In the genomic region with DNA sequence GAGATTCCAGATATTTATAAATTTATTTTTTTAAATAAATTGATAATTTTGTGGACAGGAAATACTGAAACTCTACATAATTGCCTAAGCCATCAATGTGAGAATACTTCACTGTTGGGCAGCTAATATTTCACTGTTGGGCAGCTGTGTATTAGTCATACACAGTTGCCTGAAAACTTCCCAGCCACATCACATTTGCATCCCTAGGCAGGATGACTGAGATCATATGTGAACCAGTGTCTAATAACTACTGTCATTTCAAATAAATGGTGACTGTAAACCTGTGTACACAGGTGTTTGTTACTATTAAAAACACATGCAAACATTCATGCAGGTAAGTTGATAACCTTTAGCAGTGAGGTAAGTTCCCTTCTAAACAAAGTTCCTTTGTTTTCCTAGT, we compare ENCODE assay signal across 9 cellular contexts. TPM values are rescaled to one million over a fixed set of nuclear protein-coding genes. Genes with fewer than 3 reads are reported as not detected.
DNase-seq lines count a peak whose midpoint lies in the region; ATAC-seq and TF ChIP-seq lines count a peak whose summit lies in the region.
"Had no signal": no experiment of that assay in that cellular context is flagged by ENCODE, and none has a peak within 500 bp of the region (broad histone marks: within the 10 kb centered on the region; RNA-seq: fewer than 3 reads in every experiment).

No MANE protein-coding gene starts in this region.

- no peak overlapping the region for H2BK5ac ChIP-seq in IMR-90 (ENCODE audit: low read depth, low read length, poor library complexity, severe bottlenecking)

- no peak overlapping the region for H2AFZ ChIP-seq in HCT116 (ENCODE audit: low read depth, low read length, poor library complexity, severe bottlenecking)
- no peak overlapping the region for H2AFZ ChIP-seq in IMR-90 (replicated peaks; ENCODE audit: low read length, poor library complexity)

- no peaks in the 10 kb centered on the region for H3K79me2 ChIP-seq in HCT116 (ENCODE audit: insufficient read depth, low read length)

- intact Hi-C loops in HCT116 (cut with micrococcal nuclease), result no loop called here
- intact Hi-C loops in IMR-90 (cut with micrococcal nuclease), result no loop called here
- intact Hi-C loops in left colon (cut with DNase I, micrococcal nuclease), result no loop called here

- H3K4me1 ChIP-seq in HCT116 (ENCODE audit: control insufficient read depth in 1 of 2, insufficient read depth in 2 of 2, low read length in 2 of 2), result peaks cover 3 to 13% of the 10 kb centered on the region in 2 experiments; a peak in 1 of 4 replicates
- no peaks in the 10 kb centered on the region for H3K4me1 ChIP-seq in IMR-90 (ENCODE audit: control insufficient read depth, insufficient read depth, low read length)

- in situ Hi-C loops in IMR-90 (cut with MboI; ENCODE audit: low sequenced_read_pairs), result no loop called here

- TF ChIP-seq CTCF in HCT116 (IDR thresholded peaks at IDR 0.05 in 2 of 3, conservative IDR thresholded peaks at IDR 0.05 in 1 of 3; ENCODE audit: borderline replicate concordance in 1 of 3, insufficient read depth in 1 of 3, low read depth in 2 of 3, low read length in 2 of 3) (no peak), IMR-90 (conservative IDR thresholded peaks at IDR 0.05; ENCODE audit: low read depth, low read length) (no peak), fibroblast of mammary gland (conservative IDR thresholded peaks at IDR 0.05; ENCODE audit: control insufficient read depth, insufficient read depth, low read depth, low read length) (no peak)

- no peak overlapping the region for H3K56ac ChIP-seq in IMR-90 (ENCODE audit: extremely low read depth, insufficient read depth, low read length)

- CTCF ChIA-PET in HCT116 (lab: Charles Lee) (no interaction called here), IMR-90 (lab: Yijun Ruan, JAX) (interaction anchor here (0.6 to 1.2 kb wide), 2 partner anchors 16 to 177 kb away, joined by 3 to 6 read pairs; no protein-coding TSS in a partner anchor)

- H2AK9ac ChIP-seq in IMR-90 (replicated peaks; ENCODE audit: low read depth, low read length, poor library complexity), result no peak overlapping the region

- TF ChIP-seq RAD21 in HCT116 (IDR thresholded peaks at IDR 0.05; ENCODE audit: low read depth) (no peak), IMR-90 (IDR thresholded peaks at IDR 0.05; ENCODE audit: low read length) (no peak)

- no peak overlapping the region for H3K23ac ChIP-seq in IMR-90 (ENCODE audit: low read depth, low read length)

- no peak overlapping the region for H3K9ac ChIP-seq in HCT116 (ENCODE audit: low read length)
- no peak overlapping the region for H3K9ac ChIP-seq in IMR-90 (ENCODE audit: low read depth, low read length)

- no peak overlapping the region for H3K4me2 ChIP-seq in HCT116 (ENCODE audit: low read length)
- H3K4me2 ChIP-seq in IMR-90 (ENCODE audit: low read depth, low read length), result no peak overlapping the region

- H2AK5ac ChIP-seq in IMR-90 (ENCODE audit: low read depth, low read length), result no peak overlapping the region

- TF ChIP-seq POLR2A in HCT116 (IDR thresholded peaks at IDR 0.05; ENCODE audit: borderline replicate concordance, extremely low read depth, insufficient read depth, insufficient read length) (no peak), IMR-90 (IDR thresholded peaks at IDR 0.05; ENCODE audit: low read depth, low read length) (no peak)

- no peaks in the 10 kb centered on the region; a peak in 1 of 4 replicates for H3K36me3 ChIP-seq in HCT116 (ENCODE audit: control insufficient read depth in 1 of 2, insufficient read depth in 2 of 2, low read length in 2 of 2)
- H3K36me3 ChIP-seq in IMR-90 (ENCODE audit: control insufficient read depth, insufficient read depth, low read length), result peaks cover 2% of the 10 kb centered on the region; the same call in 1 of the 2 replicates

- H4K20me1 ChIP-seq in HCT116 (ENCODE audit: insufficient read depth) (no peaks in the 10 kb centered on the region), IMR-90 (ENCODE audit: insufficient read depth, low read length) (no peaks in the 10 kb centered on the region)

- H3K27ac ChIP-seq in HCT116 (ENCODE audit: low read depth, low read length) (no peak overlapping the region), IMR-90 (ENCODE audit: insufficient read depth, low read length) (no peak overlapping the region)

- BruUV-seq in HCT116 (replicated peaks; lab: Mats Ljungman, UMichigan) (no TSS peak), IMR-90 (replicated peaks; lab: Mats Ljungman, UMichigan) (no TSS peak)

- H2BK120ac ChIP-seq in IMR-90 (ENCODE audit: low read depth, low read length), result no peak overlapping the region

- no peak overlapping the region for H2BK15ac ChIP-seq in IMR-90 (ENCODE audit: low read depth, low read length)

- no peak overlapping the region for H3K4me3 ChIP-seq in HCT116 (replicated peaks in 1 of 2; ENCODE audit: low read depth in 1 of 2, low read length in 2 of 2)
- H3K4me3 ChIP-seq in IMR-90 (ENCODE audit: insufficient read depth, low read depth, low read length), result no peak overlapping the region
- no peak overlapping the region for H3K4me3 ChIP-seq in fibroblast of mammary gland (ENCODE audit: control insufficient read depth, low read depth, low read length)
- H3K4me3 ChIP-seq: mucosa of descending colon had no signal

- H3K9me2 ChIP-seq in HCT116 (ENCODE audit: insufficient read depth), result no peaks in the 10 kb centered on the region

- RAD21 ChIA-PET in HCT116 (lab: Charles Lee; ENCODE audit: low non-redundant PET in 1 of 2, low total read pairs in 2 of 2, uncharacterized antibody in 2 of 2, unreplicated experiment in 2 of 2), result no interaction called here

- no peak overlapping the region for H4K8ac ChIP-seq in IMR-90 (ENCODE audit: low read depth in 2 of 2, low read length in 2 of 2)

- H3K27me3 ChIP-seq in HCT116 (ENCODE audit: insufficient read depth, low read length), result no peaks in the 10 kb centered on the region
- no peaks in the 10 kb centered on the region for H3K27me3 ChIP-seq in IMR-90 (ENCODE audit: control insufficient read depth, insufficient read depth, low read length)

- POLR2A ChIA-PET in HCT116 (lab: Charles Lee) (no interaction called here), IMR-90 (lab: Charles Lee; ENCODE audit: unreplicated experiment) (interaction anchor here (0.6 kb wide), 1 partner anchor 27 kb away, joined by 13 read pairs; no protein-coding TSS in a partner anchor)

- DNase-seq in ELR (ENCODE audit: low read depth) (peak; percentile 85), HCT116 (ENCODE audit: low read depth, low spot score) (peak; percentile 1), IMR-90 (peak; percentile 83), fibroblast of mammary gland (ENCODE audit: low read depth) (peak; percentile 82), pons (ENCODE audit: low spot score) (no peak), left colon (no peak), NCI-H1436 treated with DMSO at 0.1 percent for 48 hours (lab: John Stamatoyannopoulos, UW) (no peak), SKM-1 treated with dmso at 0.1 percent for 144 hours (lab: John Stamatoyannopoulos, UW; ENCODE audit: unreplicated experiment) (no peak)
- DNase-seq: mucosa of descending colon had no signal

- H3K79me1 ChIP-seq in IMR-90 (ENCODE audit: low read depth in 1 of 2, low read length in 2 of 2), result no peaks in the 10 kb centered on the region

- no peak overlapping the region for H2BK20ac ChIP-seq in IMR-90 (ENCODE audit: low read depth, low read length)

- no peak overlapping the region for H4K91ac ChIP-seq in IMR-90 (ENCODE audit: insufficient read depth, low read depth, low read length)

- no peaks in the 10 kb centered on the region for H3K9me1 ChIP-seq in IMR-90 (ENCODE audit: insufficient read depth, low read length)

- H3K14ac ChIP-seq in IMR-90 (replicated peaks; ENCODE audit: low read depth, low read length), result no peak overlapping the region

- ATAC-seq in HCT116 (no peak), IMR-90 (ENCODE audit: low read depth) (peak; percentile 76), left colon (no peak)
- ATAC-seq: mucosa of descending colon had no signal

- no peak overlapping the region for H3K18ac ChIP-seq in IMR-90 (ENCODE audit: low read depth, low read length)

- H3K4ac ChIP-seq in IMR-90 (ENCODE audit: low read depth, low read length), result no peak overlapping the region

- H3K9me3 ChIP-seq in HCT116 (ENCODE audit: control insufficient read depth in 1 of 2, insufficient read depth in 1 of 2, low read depth in 1 of 2, low read length in 2 of 2), result no peaks in the 10 kb centered on the region
- H3K9me3 ChIP-seq in IMR-90 (ENCODE audit: control insufficient read depth, insufficient read depth, low read length), result no peaks in the 10 kb centered on the region
- H3K9me3 ChIP-seq: mucosa of descending colon had no signal

- dilution Hi-C loops in IMR-90 (cut with HindIII; ENCODE audit: low sequenced_read_pairs, unreplicated experiment), result no loop called here

- H4K5ac ChIP-seq in IMR-90 (ENCODE audit: low read depth, low read length), result no peak overlapping the region

TF ChIP-seq in HCT116, 20 proteins besides CTCF, POLR2A, EP300 and RAD21 (continues in another document):
- TF ChIP-seq, protein P1, sequence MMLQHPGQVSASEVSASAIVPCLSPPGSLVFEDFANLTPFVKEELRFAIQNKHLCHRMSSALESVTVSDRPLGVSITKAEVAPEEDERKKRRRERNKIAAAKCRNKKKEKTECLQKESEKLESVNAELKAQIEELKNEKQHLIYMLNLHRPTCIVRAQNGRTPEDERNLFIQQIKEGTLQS (IDR thresholded peaks at IDR 0.05), result no peak
- TF ChIP-seq MAX (IDR thresholded peaks at IDR 0.05), result no peak

TF ChIP-seq in IMR-90, 13 proteins besides CTCF, POLR2A, EP300 and RAD21:
- TF ChIP-seq CEBPB (IDR thresholded peaks at IDR 0.05; ENCODE audit: low read depth, low read length) (0 out of 2 replicates have a peak, but pooled peaks have one; percentile 13), SMC3 (IDR thresholded peaks at IDR 0.05; ENCODE audit: low read depth, low read length) (no peak), FOS (IDR thresholded peaks at IDR 0.05; ENCODE audit: low read depth, low read length) (0 out of 2 replicates have a peak, but pooled peaks have one; percentile 21)

RNA-seq across cellular contexts. Expression of gene TMTC3, which starts 43.9 kb away (rescaled TPM):
- 22.5 TPM for total RNA-seq in HCT116 (2021; ENCODE audit: unreplicated experiment)
- polyA plus RNA-seq in HCT116 (2012), result 2.5 and 3.8 TPM in 2 replicates
- 44.3 and 70.8 TPM in 2 replicates for total RNA-seq in IMR-90 (2012; rRNA removed)
- polyA plus RNA-seq in IMR-90 (2012; rRNA removed), result 2.8 and 3.7 TPM in 2 replicates
- polyA plus RNA-seq in IMR-90 (2012; cell fraction: cytosol; rRNA removed), result 2.4 and 2.9 TPM in 2 replicates
- 0.65 and 2.4 TPM in 2 replicates for polyA plus RNA-seq in IMR-90 (2012; cell fraction: nucleus; rRNA removed; ENCODE audit: low replicate concordance)
- total RNA-seq in left colon, result 10 to 100 TPM; 13.0 to 15.2 TPM

RNA-seq across cellular contexts. Expression of gene CEP290, which starts 44.1 kb away (rescaled TPM):
- total RNA-seq in HCT116 (2021; ENCODE audit: unreplicated experiment) (13.6 TPM), IMR-90 (2012; rRNA removed) (7.9 and 17.5 TPM in 2 replicates), left colon (1 to 10 TPM; 8.5 to 9.7 TPM)
- 2.0 and 2.3 TPM in 2 replicates for polyA plus RNA-seq in HCT116 (2012)
- polyA plus RNA-seq in IMR-90 (2012; rRNA removed), result 4.3 and 4.4 TPM in 2 replicates
- polyA plus RNA-seq in IMR-90 (2012; cell fraction: cytosol; rRNA removed), result 0.98 and 1.9 TPM in 2 replicates
- 1.9 and 6.9 TPM in 2 replicates for polyA plus RNA-seq in IMR-90 (2012; cell fraction: nucleus; rRNA removed; ENCODE audit: low replicate concordance)

Comparison
In these comparisons a context has a peak if more than half of its experiments do, and no peak if none do; other contexts are left out.
1. DNase-seq: peak in ELR (single experiment), HCT116 (single experiment), IMR-90 (single experiment) and fibroblast of mammary gland (single experiment); none in pons (single experiment), left colon (0 of 2), NCI-H1436 treated with DMSO at 0.1 percent for 48 hours (single experiment) and SKM-1 treated with dmso at 0.1 percent for 144 hours (single experiment).